ENCODE assay signal across 1 cellular context in the genomic region with DNA sequence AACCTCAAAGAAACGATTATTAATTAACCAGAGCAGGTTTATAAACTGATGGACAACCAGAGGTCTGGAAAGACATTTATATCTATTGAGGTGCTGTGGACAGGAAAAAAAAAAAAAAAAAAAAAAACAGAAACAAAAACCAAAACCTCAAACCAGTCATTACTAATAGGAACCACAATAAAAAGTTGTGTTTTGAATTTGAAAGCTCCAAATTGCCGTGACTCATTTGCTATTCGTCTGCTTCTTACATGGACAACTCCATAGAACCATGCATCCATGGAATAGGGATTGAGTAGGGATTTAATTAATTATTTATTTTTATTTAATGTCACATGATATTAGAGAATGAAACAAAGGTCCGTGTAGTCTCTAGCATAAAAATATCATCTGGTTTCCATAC.
TF ChIP-seq lines count a peak whose summit lies in the region.

No MANE protein-coding gene starts in this region.

TF ChIP-seq in HepG2, 621 proteins besides CTCF, POLR2A, EP300 and RAD21 (continued from another document):
- TF ChIP-seq FOXA1 (IDR thresholded peaks at IDR 0.05): no peak
- no peak for TF ChIP-seq FOXA1 (CRISPR knock-in tag; IDR thresholded peaks at IDR 0.05)
